19 cellular contexts compared by ENCODE assay signal in genomic region chr18:13808294-13809024, GRCh38. TPM values are rescaled to one million over a fixed set of nuclear protein-coding genes. Genes with fewer than 3 reads are reported as not detected.
DNase-seq lines count a peak whose midpoint lies in the region; ATAC-seq and TF ChIP-seq lines count a peak whose summit lies in the region.
"Had no signal": no experiment of that assay in that cellular context is flagged by ENCODE, and none has a peak within 500 bp of the region (broad histone marks: within the 10 kb centered on the region; RNA-seq: fewer than 3 reads in every experiment).

No MANE protein-coding gene starts in this region.

- H3K27ac ChIP-seq in GM23338 (ENCODE audit: low read depth) (peak overlapping the region; percentile 96), iPS-18a (ENCODE audit: low read length) (peak overlapping the region; percentile 54), stomach (peak overlapping the region in 4 of 5 donors; percentile 35 to 63 (median 42)), smooth muscle cell (ENCODE audit: low read depth) (no peak overlapping the region)
- H3K27ac ChIP-seq: KMS-11, SJCRH30 had no signal

- H3K9me2 ChIP-seq in GM23338 (ENCODE audit: insufficient read depth) = peaks cover 7% of the 10 kb centered on the region; the same call in 1 of the 2 replicates

- WGBS in stomach, 5 donors = 37 to 48% (median 41%) methylated on average over 8 of the region's 8 CpGs
- WGBS in smooth muscle cell (ENCODE audit: low lambda C conversion rate) = 50% methylated on average over 8 of the region's 8 CpGs

- no peak for TF ChIP-seq CTCF in GM23338 (conservative IDR thresholded peaks at IDR 0.05; ENCODE audit: low read depth in 2 of 2)
- TF ChIP-seq CTCF in WTC11 (IDR thresholded peaks at IDR 0.05) = no peak
- no peak for TF ChIP-seq CTCF in stomach (IDR thresholded peaks at IDR 0.05)
- TF ChIP-seq CTCF in smooth muscle cell (IDR thresholded peaks at IDR 0.05; ENCODE audit: borderline replicate concordance, insufficient read depth, poor library complexity, severe bottlenecking) = no peak

- H3F3A ChIP-seq in GM23338 (replicated peaks; ENCODE audit: low read depth) = peaks cover 8% of the 10 kb centered on the region
- H3F3A ChIP-seq in smooth muscle cell (ENCODE audit: low read depth) = no peaks in the 10 kb centered on the region

- H3K9me3 Mint-ChIP-seq in GM23338 = peaks cover 3% of the 10 kb centered on the region; the same call in 1 of the 3 replicates
- H3K9me3 Mint-ChIP-seq in WTC11 = peaks cover 6% of the 10 kb centered on the region

- POLR2A ChIA-PET in WTC11 (lab: Charles Lee) = no interaction called here

- H3K4me2 ChIP-seq in GM23338 (peak overlapping the region; percentile 50), smooth muscle cell (no peak overlapping the region)
- H3K4me2 ChIP-seq: KMS-11 had no signal

- H3K79me2 ChIP-seq in GM23338 (replicated peaks; ENCODE audit: insufficient read depth) (no peaks in the 10 kb centered on the region), smooth muscle cell (ENCODE audit: low read depth) (no peaks in the 10 kb centered on the region)

- H3K4me1 ChIP-seq in GM23338 (ENCODE audit: insufficient read depth) (peaks cover 43% of the 10 kb centered on the region), iPS-18a (ENCODE audit: control insufficient read depth, low read depth, low read length) (peaks cover 45% of the 10 kb centered on the region), stomach (peaks cover 0 to 15% (median 7%) of the 10 kb centered on the region in 4 donors), smooth muscle cell (ENCODE audit: low read depth) (no peaks in the 10 kb centered on the region)
- H3K4me1 ChIP-seq: SJCRH30 had no signal

- H3K9ac ChIP-seq in iPS-18a (ENCODE audit: low read length) (no peak overlapping the region), smooth muscle cell (ENCODE audit: low read depth) (no peak overlapping the region)
- H3K9ac ChIP-seq: KMS-11 had no signal

- H3K27me3 Mint-ChIP-seq in GM23338 (ENCODE audit: insufficient read depth, low read depth, poor library complexity) (no peaks in the 10 kb centered on the region), WTC11 (ENCODE audit: low read depth) (no peaks in the 10 kb centered on the region; the same call in 1 of the 2 replicates)

- peak overlapping the region; percentile 35; the same call in 2 of the 3 replicates for H3K4me3 Mint-ChIP-seq in GM23338
- peak overlapping the region; percentile 17 for H3K4me3 Mint-ChIP-seq in WTC11

- H4K20me1 ChIP-seq in GM23338 (replicated peaks; ENCODE audit: insufficient read depth) = no peaks in the 10 kb centered on the region
- H4K20me1 ChIP-seq in smooth muscle cell (ENCODE audit: low read depth) = no peaks in the 10 kb centered on the region

- H3K9me3 ChIP-seq in iPS-18a (ENCODE audit: control insufficient read depth, low read depth, low read length) (no peaks in the 10 kb centered on the region), stomach (no peaks in the 10 kb centered on the region), smooth muscle cell (replicated peaks; ENCODE audit: low read depth) (no peaks in the 10 kb centered on the region)
- H3K9me3 ChIP-seq: SJCRH30 had no signal

- H3K27me3 ChIP-seq in GM23338 (ENCODE audit: insufficient read depth) (no peaks in the 10 kb centered on the region), iPS-18a (ENCODE audit: control insufficient read depth, insufficient read depth, low read length) (no peaks in the 10 kb centered on the region), stomach (no peaks in the 10 kb centered on the region), smooth muscle cell (ENCODE audit: low read depth) (no peaks in the 10 kb centered on the region)
- H3K27me3 ChIP-seq: SJCRH30 had no signal

- ATAC-seq in GM23338 (peak; percentile 73), WTC11 (peak; percentile 20)
- ATAC-seq: HepG2, PC-3 had no signal

- intact Hi-C loops in stomach (cut with DNase I; ENCODE audit: low total_unique reads) = no loop called here

- H2AFZ ChIP-seq in GM23338 (no peak overlapping the region), smooth muscle cell (ENCODE audit: low read depth) (no peak overlapping the region)

- H3K4me1 Mint-ChIP-seq in GM23338 (peaks cover 58% of the 10 kb centered on the region), WTC11 (peaks cover 80% of the 10 kb centered on the region)

- DNase-seq in GM23338 (ENCODE audit: low spot score) (peak; percentile 63), WTC11 (ENCODE audit: low spot score) (no peak), stomach (no peak), retina (no peak), smooth muscle cell (lab: John Stamatoyannopoulos, UW; ENCODE audit: unreplicated experiment) (no peak)
- no peak for DNase-seq in activated CD8-positive, alpha-beta memory T cell treated with anti-CD3 and anti-CD28 coated beads, Interleukin-2, amount 50 U/mL, for 48 hours
- DNase-seq: AML-193, COR-L47, DMS53, HCEC 1CT, NCI-H1436, NCI-H2029, NCI-H446 treated with DMSO at 0.1 percent for 48 hours, SJCRH30 had no signal

- CTCF ChIA-PET in WTC11 (lab: Charles Lee) = interaction anchor here (0.9 to 1.1 kb wide), 2 partner anchors 251 to 278 kb away, joined by 3 read pairs; no protein-coding TSS in a partner anchor

- H3K36me3 ChIP-seq in GM23338 (ENCODE audit: insufficient read depth) (no peaks in the 10 kb centered on the region), iPS-18a (ENCODE audit: control insufficient read depth, low read depth, low read length) (no peaks in the 10 kb centered on the region), stomach (no peaks in the 10 kb centered on the region), smooth muscle cell (ENCODE audit: low read depth) (no peaks in the 10 kb centered on the region)
- H3K36me3 ChIP-seq: SJCRH30 had no signal

- H3K4me3 ChIP-seq in GM23338 = no peak overlapping the region; the same call in 1 of the 2 replicates
- peak overlapping the region; percentile 13 for H3K4me3 ChIP-seq in iPS-18a (ENCODE audit: low read length)
- H3K4me3 ChIP-seq in stomach = no peak overlapping the region
- H3K4me3 ChIP-seq in smooth muscle cell = no peak overlapping the region
- H3K4me3 ChIP-seq: SJCRH30 had no signal

- H3K27ac Mint-ChIP-seq in GM23338 = peak overlapping the region; percentile 84
- peak overlapping the region; percentile 96 for H3K27ac Mint-ChIP-seq in WTC11

- TF ChIP-seq POLR2A in stomach (IDR thresholded peaks at IDR 0.05) = no peak

- TF ChIP-seq EP300 in stomach (IDR thresholded peaks at IDR 0.05) = no peak

- H3K36me3 Mint-ChIP-seq in GM23338 (ENCODE audit: low read depth) (no peaks in the 10 kb centered on the region), WTC11 (no peaks in the 10 kb centered on the region; the same call in 1 of the 2 replicates)

TF ChIP-seq in GM23338, 12 proteins besides CTCF, POLR2A, EP300 and RAD21 (continues in another document):
- no peak for TF ChIP-seq EZH2phosphoT487 (IDR thresholded peaks at IDR 0.05; ENCODE audit: unreplicated experiment)

TF ChIP-seq in WTC11, 78 proteins besides CTCF, POLR2A, EP300 and RAD21 (continues in another document):
- TF ChIP-seq ZSCAN18 (CRISPR knock-in tag; IDR thresholded peaks at IDR 0.05) (no peak), SMAD4 (CRISPR knock-in tag; IDR thresholded peaks at IDR 0.05) (no peak), ZNF281 (CRISPR knock-in tag; IDR thresholded peaks at IDR 0.05) (no peak), TEAD1 (CRISPR knock-in tag; IDR thresholded peaks at IDR 0.05) (peak; percentile 45; the same call in 1 of the 2 replicates), IRF2 (CRISPR knock-in tag; IDR thresholded peaks at IDR 0.05; ENCODE audit: borderline replicate concordance, low read depth) (no peak)

RNA-seq across cellular contexts. Expression of gene MC5R, which starts 15.5 kb away (rescaled TPM):
- 0.54 TPM in 1 of 2 replicates, not detected in the other for total RNA-seq in GM23338 (2014; rRNA removed; shearing (Covaris generic))
- 0.11 and 0.21 TPM in 2 replicates for polyA plus RNA-seq in GM23338 (2016; fragmentation: Nextera tagmentation; extraction: Ambion mirVana)
- 0.14 to 0.27 TPM (median 0.15 TPM) in 3 replicates for total RNA-seq in WTC11 (2021)
- total RNA-seq in stomach = not detected
- polyA plus RNA-seq in stomach = not detected
- not detected in 2 replicates for total RNA-seq in smooth muscle cell
- not detected in 2 replicates for polyA plus RNA-seq in smooth muscle cell
- total RNA-seq: HepG2, M059J, PC-3, SJCRH30 had no signal
- polyA plus RNA-seq: HepG2 had no signal
